26 cellular contexts compared by ENCODE assay signal in the genomic region with DNA sequence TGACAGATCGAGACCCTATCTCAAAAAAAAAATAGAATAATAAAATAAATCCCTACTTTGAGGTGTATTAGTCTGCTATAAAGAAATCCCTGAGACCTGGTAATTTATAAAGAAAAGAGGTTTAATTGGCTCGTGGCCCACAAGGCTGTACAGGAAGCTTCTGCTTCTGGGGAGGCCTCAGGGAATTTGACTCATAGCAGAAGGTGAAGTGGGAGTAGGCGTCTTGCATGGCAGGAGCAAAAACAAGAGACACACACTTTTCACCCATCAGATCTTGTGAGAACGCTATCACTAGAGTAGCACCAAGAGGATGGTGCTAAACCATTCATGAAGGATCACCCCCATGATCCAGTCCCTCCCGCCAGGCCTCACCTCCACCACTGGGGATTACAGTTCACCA. TPM values are rescaled to one million over a fixed set of nuclear protein-coding genes. Genes with fewer than 3 reads are reported as not detected.
DNase-seq lines count a peak whose midpoint lies in the region; ATAC-seq and TF ChIP-seq lines count a peak whose summit lies in the region.
"Had no signal": no experiment of that assay in that cellular context is flagged by ENCODE, and none has a peak within 500 bp of the region (broad histone marks: within the 10 kb centered on the region; RNA-seq: fewer than 3 reads in every experiment).

No MANE protein-coding gene starts in this region.

- peaks cover 15% of the 10 kb centered on the region for H3K4me1 Mint-ChIP-seq in activated CD8-positive, alpha-beta T cell treated with anti-CD3 and anti-CD28 coated beads for 36 hours (ENCODE audit: low read depth)
- peaks cover 12% of the 10 kb centered on the region for H3K4me1 Mint-ChIP-seq in activated CD8-positive, alpha-beta T cell treated with anti-CD3 and anti-CD28 coated beads, Interleukin-2, amount 10 ng/mL, durations not matched to agents 7 days and 5 days (ENCODE audit: low read depth)
- peaks cover 12% of the 10 kb centered on the region for H3K4me1 Mint-ChIP-seq in activated T-helper 2 cell treated with anti-CD3 and anti-CD28 coated beads, Interferon-gamma antibody, Interleukin-2, Interleukin-4, amounts not matched to agents 10 μg/mL and 5 μg/mL and 100 μg/mL, durations not matched to agents 14 hours and 24 hours and 36 hours (ENCODE audit: low read depth)
- H3K4me1 Mint-ChIP-seq: CD14-positive monocyte had no signal

- POLR2A ChIA-PET in activated CD8-positive, alpha-beta T cell treated with anti-CD3 and anti-CD28 coated beads for 36 hours (lab: Charles Lee), result no interaction called here
- POLR2A ChIA-PET in activated CD8-positive, alpha-beta T cell treated with anti-CD3 and anti-CD28 coated beads, Interleukin-2, amount 10 ng/mL, durations not matched to agents 7 days and 5 days (lab: Charles Lee), result no interaction called here

- peaks cover 20% of the 10 kb centered on the region for H3K36me3 Mint-ChIP-seq in activated CD8-positive, alpha-beta T cell treated with anti-CD3 and anti-CD28 coated beads for 36 hours (ENCODE audit: low read depth)
- peaks cover 47% of the 10 kb centered on the region for H3K36me3 Mint-ChIP-seq in activated CD8-positive, alpha-beta T cell treated with anti-CD3 and anti-CD28 coated beads, Interleukin-2, amount 10 ng/mL, durations not matched to agents 7 days and 5 days (ENCODE audit: low read depth)
- peaks cover 29% of the 10 kb centered on the region for H3K36me3 Mint-ChIP-seq in activated T-helper 2 cell treated with anti-CD3 and anti-CD28 coated beads, Interferon-gamma antibody, Interleukin-2, Interleukin-4, amounts not matched to agents 10 μg/mL and 5 μg/mL and 100 μg/mL, durations not matched to agents 14 hours and 24 hours and 36 hours (ENCODE audit: low read depth)

- H3K4me3 ChIP-seq in GM12865 (ENCODE audit: low read depth, low read length), result no peak overlapping the region
- H3K4me3 ChIP-seq: adrenal gland, heart left ventricle, Peyer's patch, SJCRH30, skin epidermis had no signal

- DNase-seq in activated CD8-positive, alpha-beta T cell treated with anti-CD3 and anti-CD28 coated beads for 36 hours, result peak; percentile 8
- DNase-seq in activated CD8-positive, alpha-beta T cell treated with anti-CD3 and anti-CD28 coated beads, Interleukin-2, amount 10 ng/mL, durations not matched to agents 7 days and 5 days, result no peak
- DNase-seq in GM12865 (ENCODE audit: low read depth) (peak; percentile 41), iris pigment epithelial cell (ENCODE audit: low read depth) (peak; percentile 56), NCI-H748 (lab: John Stamatoyannopoulos, UW; ENCODE audit: unreplicated experiment) (no peak), NCI-H510A (lab: John Stamatoyannopoulos, UW) (no peak), SK-N-DZ (ENCODE audit: low spot score) (no peak)
- no peak for DNase-seq in activated T-helper 2 cell treated with anti-CD3 and anti-CD28 coated beads, Interferon-gamma antibody, Interleukin-2, Interleukin-4, amounts not matched to agents 10 μg/mL and 5 μg/mL and 100 μg/mL, durations not matched to agents 14 hours and 24 hours and 36 hours (ENCODE audit: low spot score)
- DNase-seq: activated effector memory CD4-positive, alpha-beta T cell treated with anti-CD3 and anti-CD28 coated beads, Interleukin-2, amount 50 U/mL, for 16 hours; adrenal gland; H9; heart left ventricle; left cardiac atrium; NCI-H2107; NCI-H446 treated with DMSO at 0.1 percent for 48 hours; NK-92 treated with Interleukin-12 subunit alpha and Interleukin-12 subunit beta, amount 100 ng/mL, for 24 hours; Peyer's patch; SJCRH30; WERI-Rb-1 had no signal

- peak overlapping the region; percentile 68 for H3K27ac Mint-ChIP-seq in activated CD8-positive, alpha-beta T cell treated with anti-CD3 and anti-CD28 coated beads for 36 hours
- H3K27ac Mint-ChIP-seq in activated CD8-positive, alpha-beta T cell treated with anti-CD3 and anti-CD28 coated beads, Interleukin-2, amount 10 ng/mL, durations not matched to agents 7 days and 5 days, result no peak overlapping the region
- H3K27ac Mint-ChIP-seq in activated T-helper 2 cell treated with anti-CD3 and anti-CD28 coated beads, Interferon-gamma antibody, Interleukin-2, Interleukin-4, amounts not matched to agents 10 μg/mL and 5 μg/mL and 100 μg/mL, durations not matched to agents 14 hours and 24 hours and 36 hours, result peak overlapping the region; percentile 86
- H3K27ac Mint-ChIP-seq: memory B cell, type B pancreatic cell had no signal

- no peaks in the 10 kb centered on the region for H3K27me3 Mint-ChIP-seq in activated CD8-positive, alpha-beta T cell treated with anti-CD3 and anti-CD28 coated beads for 36 hours
- H3K27me3 Mint-ChIP-seq in activated CD8-positive, alpha-beta T cell treated with anti-CD3 and anti-CD28 coated beads, Interleukin-2, amount 10 ng/mL, durations not matched to agents 7 days and 5 days (ENCODE audit: low read depth), result no peaks in the 10 kb centered on the region
- no peaks in the 10 kb centered on the region for H3K27me3 Mint-ChIP-seq in activated T-helper 2 cell treated with anti-CD3 and anti-CD28 coated beads, Interferon-gamma antibody, Interleukin-2, Interleukin-4, amounts not matched to agents 10 μg/mL and 5 μg/mL and 100 μg/mL, durations not matched to agents 14 hours and 24 hours and 36 hours (ENCODE audit: low read depth)
- H3K27me3 Mint-ChIP-seq: memory B cell, type B pancreatic cell had no signal

- peak; percentile 20 for ATAC-seq in activated CD8-positive, alpha-beta T cell treated with anti-CD3 and anti-CD28 coated beads for 36 hours
- ATAC-seq in activated CD8-positive, alpha-beta T cell treated with anti-CD3 and anti-CD28 coated beads, Interleukin-2, amount 10 ng/mL, durations not matched to agents 7 days and 5 days, result no peak
- ATAC-seq: heart left ventricle, HepG2, left cardiac atrium had no signal

- H3K4me3 Mint-ChIP-seq in activated CD8-positive, alpha-beta T cell treated with anti-CD3 and anti-CD28 coated beads for 36 hours, result no peak overlapping the region
- no peak overlapping the region for H3K4me3 Mint-ChIP-seq in activated CD8-positive, alpha-beta T cell treated with anti-CD3 and anti-CD28 coated beads, Interleukin-2, amount 10 ng/mL, durations not matched to agents 7 days and 5 days
- H3K4me3 Mint-ChIP-seq in activated T-helper 2 cell treated with anti-CD3 and anti-CD28 coated beads, Interferon-gamma antibody, Interleukin-2, Interleukin-4, amounts not matched to agents 10 μg/mL and 5 μg/mL and 100 μg/mL, durations not matched to agents 14 hours and 24 hours and 36 hours (ENCODE audit: low read depth), result no peak overlapping the region
- H3K4me3 Mint-ChIP-seq: CD14-positive monocyte, H9, memory B cell, type B pancreatic cell had no signal

- intact Hi-C loops in activated CD8-positive, alpha-beta T cell treated with anti-CD3 and anti-CD28 coated beads for 36 hours (cut with micrococcal nuclease), result no loop called here
- intact Hi-C loops in activated T-helper 2 cell treated with anti-CD3 and anti-CD28 coated beads, Interferon-gamma antibody, Interleukin-2, Interleukin-4, amounts not matched to agents 10 μg/mL and 5 μg/mL and 100 μg/mL, durations not matched to agents 14 hours and 24 hours and 36 hours (cut with micrococcal nuclease), result no loop called here

- CTCF ChIA-PET in activated CD8-positive, alpha-beta T cell treated with anti-CD3 and anti-CD28 coated beads for 36 hours (lab: Charles Lee), result no interaction called here
- CTCF ChIA-PET in activated CD8-positive, alpha-beta T cell treated with anti-CD3 and anti-CD28 coated beads, Interleukin-2, amount 10 ng/mL, durations not matched to agents 7 days and 5 days (lab: Charles Lee), result no interaction called here

- no peaks in the 10 kb centered on the region for H3K9me3 Mint-ChIP-seq in activated CD8-positive, alpha-beta T cell treated with anti-CD3 and anti-CD28 coated beads for 36 hours
- H3K9me3 Mint-ChIP-seq in activated CD8-positive, alpha-beta T cell treated with anti-CD3 and anti-CD28 coated beads, Interleukin-2, amount 10 ng/mL, durations not matched to agents 7 days and 5 days (ENCODE audit: insufficient read depth), result no peaks in the 10 kb centered on the region
- no peaks in the 10 kb centered on the region for H3K9me3 Mint-ChIP-seq in activated T-helper 2 cell treated with anti-CD3 and anti-CD28 coated beads, Interferon-gamma antibody, Interleukin-2, Interleukin-4, amounts not matched to agents 10 μg/mL and 5 μg/mL and 100 μg/mL, durations not matched to agents 14 hours and 24 hours and 36 hours
- H3K9me3 Mint-ChIP-seq: CD14-positive monocyte, H9, memory B cell, type B pancreatic cell had no signal

- TF ChIP-seq CTCF in activated CD8-positive, alpha-beta T cell treated with anti-CD3 and anti-CD28 coated beads for 36 hours (IDR thresholded peaks at IDR 0.05), result no peak
- TF ChIP-seq CTCF in GM12865 (IDR thresholded peaks at IDR 0.05; ENCODE audit: insufficient read depth, low read depth, low read length, missing control alignments), result no peak

RNA-seq across cellular contexts. Expression of a gene that starts 29.2 kb away (rescaled TPM):
- total RNA-seq in activated CD8-positive, alpha-beta T cell treated with anti-CD3 and anti-CD28 coated beads for 36 hours, result 10 to 100 TPM; 11.9 to 12.1 TPM
- total RNA-seq in activated CD8-positive, alpha-beta T cell treated with anti-CD3 and anti-CD28 coated beads, Interleukin-2, amount 10 ng/mL, durations not matched to agents 7 days and 5 days, result 10 to 100 TPM; 11.6 to 11.7 TPM
- total RNA-seq in activated T-helper 2 cell treated with anti-CD3 and anti-CD28 coated beads, Interferon-gamma antibody, Interleukin-2, Interleukin-4, amounts not matched to agents 10 μg/mL and 5 μg/mL and 100 μg/mL, durations not matched to agents 14 hours and 24 hours and 36 hours, result 7.7 and 10.7 TPM in 2 replicates
- polyA plus RNA-seq in SK-N-DZ (2014; cell fraction: cytosol; rRNA removed), result 37.1 and 38.6 TPM in 2 replicates
- 36.0 and 41.9 TPM in 2 replicates for polyA plus RNA-seq in SK-N-DZ (2014; cell fraction: nucleus; rRNA removed)

RNA-seq across cellular contexts. Expression of a gene that starts 42.2 kb away (rescaled TPM):
- total RNA-seq in activated CD8-positive, alpha-beta T cell treated with anti-CD3 and anti-CD28 coated beads for 36 hours, result not detected
- total RNA-seq in activated CD8-positive, alpha-beta T cell treated with anti-CD3 and anti-CD28 coated beads, Interleukin-2, amount 10 ng/mL, durations not matched to agents 7 days and 5 days, result not detected
- not detected in 2 replicates for total RNA-seq in activated T-helper 2 cell treated with anti-CD3 and anti-CD28 coated beads, Interferon-gamma antibody, Interleukin-2, Interleukin-4, amounts not matched to agents 10 μg/mL and 5 μg/mL and 100 μg/mL, durations not matched to agents 14 hours and 24 hours and 36 hours
- not detected in 2 replicates for polyA plus RNA-seq in SK-N-DZ (2014; cell fraction: cytosol; rRNA removed)
- polyA plus RNA-seq in SK-N-DZ (2014; cell fraction: nucleus; rRNA removed), result not detected in 2 replicates
- total RNA-seq: fibroblast of villous mesenchyme; HepG2; T-helper 1 cell treated with Interleukin-12 subunit alpha and Interleukin-12 subunit beta and Interleukin-4 antibody, amounts not matched to agents 30 ng/mL and 1 ng/mL, for 36 hours had no signal
- polyA plus RNA-seq: CD14-positive monocyte, HepG2 had no signal

RNA-seq across cellular contexts. Expression of a gene that starts 46.9 kb away (rescaled TPM):
- 10 to 100 TPM in 1 of 2 experiments, 1 to 10 TPM in 1; 9.0 to 11.9 TPM for total RNA-seq in activated CD8-positive, alpha-beta T cell treated with anti-CD3 and anti-CD28 coated beads for 36 hours
- 10 to 100 TPM; 20.0 to 25.1 TPM for total RNA-seq in activated CD8-positive, alpha-beta T cell treated with anti-CD3 and anti-CD28 coated beads, Interleukin-2, amount 10 ng/mL, durations not matched to agents 7 days and 5 days
- 20.7 and 21.0 TPM in 2 replicates for total RNA-seq in activated T-helper 2 cell treated with anti-CD3 and anti-CD28 coated beads, Interferon-gamma antibody, Interleukin-2, Interleukin-4, amounts not matched to agents 10 μg/mL and 5 μg/mL and 100 μg/mL, durations not matched to agents 14 hours and 24 hours and 36 hours
- 21.8 and 27.4 TPM in 2 replicates for polyA plus RNA-seq in SK-N-DZ (2014; cell fraction: cytosol; rRNA removed)
- 34.4 and 46.3 TPM in 2 replicates for polyA plus RNA-seq in SK-N-DZ (2014; cell fraction: nucleus; rRNA removed)

Comparison
In these comparisons a context has a peak if more than half of its experiments do, and no peak if none do; other contexts are left out.
1. DNase-seq: peak in activated CD8-positive, alpha-beta T cell treated with anti-CD3 and anti-CD28 coated beads for 36 hours (single experiment), GM12865 (single experiment) and iris pigment epithelial cell (single experiment); none in activated CD8-positive, alpha-beta T cell treated with anti-CD3 and anti-CD28 coated beads, Interleukin-2, amount 10 ng/mL, durations not matched to agents 7 days and 5 days (single experiment), activated T-helper 2 cell treated with anti-CD3 and anti-CD28 coated beads, Interferon-gamma antibody, Interleukin-2, Interleukin-4, amounts not matched to agents 10 μg/mL and 5 μg/mL and 100 μg/mL, durations not matched to agents 14 hours and 24 hours and 36 hours (single experiment), NCI-H748 (single experiment), NCI-H510A (single experiment) and SK-N-DZ (single experiment).